17 cellular contexts compared by ENCODE assay signal in genomic region chr5:66002415-66002814, GRCh38.
DNase-seq lines count a peak whose midpoint lies in the region; ATAC-seq, FAIRE-seq and TF ChIP-seq lines count a peak whose summit lies in the region.
"Had no signal": no experiment of that assay in that cellular context is flagged by ENCODE, and none has a peak within 500 bp of the region (broad histone marks: within the 10 kb centered on the region; RNA-seq: fewer than 3 reads in every experiment).

No MANE protein-coding gene starts in this region.

- no peak overlapping the region for H3K4me3 Mint-ChIP-seq in CD4-positive, alpha-beta T cell
- H3K4me3 Mint-ChIP-seq: activated naive CD8-positive, alpha-beta T cell treated with anti-CD3 and anti-CD28 coated beads, Interleukin-2, amount 10 ng/mL, durations not matched to agents 7 days and 5 days had no signal

- no peak for FAIRE-seq in urothelium cell line (lab: Jason Lieb, UNC)
- FAIRE-seq: G401.6, pancreas had no signal

- CTCF ChIA-PET in CD4-positive, alpha-beta T cell (lab: Charles Lee), result no interaction called here

- peaks cover 67% of the 10 kb centered on the region for H3K4me1 Mint-ChIP-seq in CD4-positive, alpha-beta T cell (ENCODE audit: low read depth)

- no peaks in the 10 kb centered on the region for H3K9me3 ChIP-seq in CD4-positive, alpha-beta T cell (ENCODE audit: control insufficient read depth, low read length)
- H3K9me3 ChIP-seq: Caco-2, pancreas had no signal

- in situ Hi-C loops in astrocyte of the spinal cord (cut with HindIII; ENCODE audit: low sequenced_read_pairs), result no loop called here

- intact Hi-C loops in CD4-positive, alpha-beta T cell (cut with DNase I, micrococcal nuclease), result no loop called here

- no peak for DNase-seq in CD4-positive, alpha-beta T cell
- DNase-seq in astrocyte of the spinal cord (ENCODE audit: low read depth, low spot score) (peak; percentile 31), urothelium cell line (ENCODE audit: low spot score) (no peak), substantia nigra (lab: John Stamatoyannopoulos, UW) (no peak), NCI-H526 treated with DMSO at 0.1 percent for 48 hours (lab: John Stamatoyannopoulos, UW) (no peak)
- no peak for DNase-seq in stimulated activated naive CD4-positive, alpha-beta T cell (lab: John Stamatoyannopoulos, UW)
- DNase-seq: activated naive CD8-positive, alpha-beta T cell treated with anti-CD3 and anti-CD28 coated beads, Interleukin-2, amount 10 ng/mL, durations not matched to agents 7 days and 5 days; Caco-2; caudate nucleus; effector CD4-positive, alpha-beta T cell; NCI-H187; NCI-H446 treated with DMSO at 0.1 percent for 48 hours; pancreas had no signal

- H3K4me3 ChIP-seq in astrocyte of the spinal cord (ENCODE audit: low read depth, low read length), result no peak overlapping the region
- H3K4me3 ChIP-seq: pancreas had no signal

- no peak for ATAC-seq in CD4-positive, alpha-beta T cell (ENCODE audit: poor library complexity)
- ATAC-seq in GM18858 (IDR thresholded peaks at IDR 0.05; ENCODE audit: unreplicated experiment) (peak; percentile 60), HG03460 (IDR thresholded peaks at IDR 0.05; ENCODE audit: unreplicated experiment) (peak; percentile 54)
- ATAC-seq: HCT116, pancreas had no signal

- H3K36me3 Mint-ChIP-seq in CD4-positive, alpha-beta T cell (ENCODE audit: low read depth), result peaks cover 76% of the 10 kb centered on the region

- no peaks in the 10 kb centered on the region for H3K27me3 ChIP-seq in CD4-positive, alpha-beta T cell (ENCODE audit: control insufficient read depth, insufficient read depth, low read length)
- H3K27me3 ChIP-seq: pancreas had no signal

- H3K27ac Mint-ChIP-seq in CD4-positive, alpha-beta T cell, result peak overlapping the region; percentile 48
- H3K27ac Mint-ChIP-seq: activated naive CD8-positive, alpha-beta T cell treated with anti-CD3 and anti-CD28 coated beads, Interleukin-2, amount 10 ng/mL, durations not matched to agents 7 days and 5 days had no signal

- H3K27ac ChIP-seq in CD4-positive, alpha-beta T cell (ENCODE audit: low read depth, low read length), result no peak overlapping the region
- no peak overlapping the region for H3K27ac ChIP-seq in substantia nigra (ENCODE audit: low read depth, low read length, poor library complexity, severe bottlenecking)
- H3K27ac ChIP-seq: pancreas had no signal

- H3K9me3 Mint-ChIP-seq in CD4-positive, alpha-beta T cell, result peaks cover 6% of the 10 kb centered on the region

- POLR2A ChIA-PET in CD4-positive, alpha-beta T cell (lab: Charles Lee), result no interaction called here

- H3K27me3 Mint-ChIP-seq in CD4-positive, alpha-beta T cell, result no peaks in the 10 kb centered on the region
- H3K27me3 Mint-ChIP-seq: activated naive CD8-positive, alpha-beta T cell treated with anti-CD3 and anti-CD28 coated beads, Interleukin-2, amount 10 ng/mL, durations not matched to agents 7 days and 5 days had no signal

- no peak for TF ChIP-seq CTCF in CD4-positive, alpha-beta T cell (IDR thresholded peaks at IDR 0.05)
- TF ChIP-seq CTCF in astrocyte of the spinal cord (IDR thresholded peaks at IDR 0.05; ENCODE audit: low read depth, low read length), result no peak
